Comparison of ENCODE assay signal across 15 cellular contexts in genomic region chr14:75090353-75090752, GRCh38.
"Had no signal": no experiment of that assay in that cellular context is flagged by ENCODE, and none has a peak within 500 bp of the region (broad histone marks: within the 10 kb centered on the region; RNA-seq: fewer than 3 reads in every experiment).

No MANE protein-coding gene starts in this region.

- DNase-seq: effector CD4-positive, alpha-beta T cell; kidney glomerular epithelial cell; mammary epithelial cell; mucosa of descending colon; naive thymus-derived CD8-positive, alpha-beta T cell; ovary; right cardiac atrium; stimulated activated CD4-positive, alpha-beta T cell treated with anti-CD3 and anti-CD28 coated beads, Interleukin-2, amount 100 ng/mL, for 48 hours; stimulated activated naive CD4-positive, alpha-beta T cell treated with Interleukin-2 at 50 U/mL for 16 hours had no signal

- H3K4me1 Mint-ChIP-seq: naive thymus-derived CD8-positive, alpha-beta T cell had no signal

- ATAC-seq: esophagus mucosa; gastroesophageal sphincter; mucosa of descending colon; naive thymus-derived CD8-positive, alpha-beta T cell; right cardiac atrium had no signal

- H3K27me3 ChIP-seq: gastroesophageal sphincter, neutrophil, ovary had no signal

- H3K27ac ChIP-seq: gastroesophageal sphincter, neutrophil, ovary had no signal

- H3K4me1 ChIP-seq: gastroesophageal sphincter had no signal

- H3K4me2 ChIP-seq: smooth muscle cell had no signal

- H3K36me3 ChIP-seq: ovary had no signal

- FAIRE-seq: colon, islet of Langerhans had no signal

- H3K27me3 Mint-ChIP-seq: naive thymus-derived CD8-positive, alpha-beta T cell had no signal

- H3K9me3 ChIP-seq: gastroesophageal sphincter, mucosa of descending colon, neutrophil, ovary had no signal

- H3K4me3 ChIP-seq: gastroesophageal sphincter, mucosa of descending colon, ovary, smooth muscle cell had no signal

- H3K4me3 Mint-ChIP-seq: naive thymus-derived CD8-positive, alpha-beta T cell had no signal

- H3K9me3 Mint-ChIP-seq: naive thymus-derived CD8-positive, alpha-beta T cell had no signal
